Comparison of ENCODE assay signal across 12 cellular contexts in genomic region chr1:234968470-234968869, GRCh38.
DNase-seq lines count a peak whose midpoint lies in the region; ATAC-seq and TF ChIP-seq lines count a peak whose summit lies in the region.
"Had no signal": no experiment of that assay in that cellular context is flagged by ENCODE, and none has a peak within 500 bp of the region (broad histone marks: within the 10 kb centered on the region; RNA-seq: fewer than 3 reads in every experiment).

No MANE protein-coding gene starts in this region.

- DNase-seq in NCI-H1105 treated with DMSO at 0.1 percent for 48 hours (lab: John Stamatoyannopoulos, UW), result peak; percentile 3
- DNase-seq in NCI-H1105 (lab: John Stamatoyannopoulos, UW), result no peak
- peak; percentile 39 for DNase-seq in NCI-H1092 (lab: John Stamatoyannopoulos, UW)
- DNase-seq in esophagus muscularis mucosa (ENCODE audit: extremely low spot score), result no peak
- DNase-seq in germinal center (ENCODE audit: low spot score), result no peak
- DNase-seq in NCI-H2081 treated with DMSO at 0.1 percent for 48 hours (lab: John Stamatoyannopoulos, UW), result no peak
- DNase-seq: activated CD4-positive, CD25-positive, alpha-beta regulatory T cell; activated naive CD4-positive, alpha-beta T cell treated with anti-CD3 and anti-CD28 coated beads, Interleukin-2, amount 10 ng/mL, durations not matched to agents 7 days and 5 days; NCI-H2227 treated with DMSO at 0.1 percent for 48 hours had no signal

- no peak for TF ChIP-seq CTCF in esophagus muscularis mucosa (IDR thresholded peaks at IDR 0.05)

- no peak for ATAC-seq in GM19463 (IDR thresholded peaks at IDR 0.05; ENCODE audit: unreplicated experiment)

- H3K36me3 ChIP-seq in esophagus muscularis mucosa, result no peaks in the 10 kb centered on the region

- H3K4me1 ChIP-seq in esophagus muscularis mucosa, result peaks cover 44 to 68% (median 66%) of the 10 kb centered on the region in 4 donors

- H3K27me3 ChIP-seq in esophagus muscularis mucosa, result no peaks in the 10 kb centered on the region

- no peak for TF ChIP-seq POLR2A in esophagus muscularis mucosa (IDR thresholded peaks at IDR 0.05; ENCODE audit: low read depth)

- H3K9me3 ChIP-seq in esophagus muscularis mucosa, result no peaks in the 10 kb centered on the region

- TF ChIP-seq EP300 in esophagus muscularis mucosa (IDR thresholded peaks at IDR 0.05), result no peak

- intact Hi-C loops in esophagus muscularis mucosa (cut with DNase I), result no loop called here

- 86% methylated on average over 4 of the region's 4 CpGs for WGBS in esophagus muscularis mucosa

- peak overlapping the region; percentile 92 to 95 (median 94) for H3K27ac ChIP-seq in esophagus muscularis mucosa (replicated peaks in 1 of 4)
- peak overlapping the region in 16 of 21 experiments; percentile 58 to 94 (median 84) for H3K27ac ChIP-seq in skin epidermis

- H3K4me3 ChIP-seq in esophagus muscularis mucosa (no peak overlapping the region), skin epidermis (no peak overlapping the region)
- H3K4me3 ChIP-seq: lung had no signal

Comparison
In these comparisons a context has a peak if more than half of its experiments do, and no peak if none do; other contexts are left out.
1. DNase-seq: peak in NCI-H1105 treated with DMSO at 0.1 percent for 48 hours (single experiment) and NCI-H1092 (single experiment); none in NCI-H1105 (single experiment), esophagus muscularis mucosa (single experiment), germinal center (single experiment) and NCI-H2081 treated with DMSO at 0.1 percent for 48 hours (single experiment).